In the genomic region with DNA sequence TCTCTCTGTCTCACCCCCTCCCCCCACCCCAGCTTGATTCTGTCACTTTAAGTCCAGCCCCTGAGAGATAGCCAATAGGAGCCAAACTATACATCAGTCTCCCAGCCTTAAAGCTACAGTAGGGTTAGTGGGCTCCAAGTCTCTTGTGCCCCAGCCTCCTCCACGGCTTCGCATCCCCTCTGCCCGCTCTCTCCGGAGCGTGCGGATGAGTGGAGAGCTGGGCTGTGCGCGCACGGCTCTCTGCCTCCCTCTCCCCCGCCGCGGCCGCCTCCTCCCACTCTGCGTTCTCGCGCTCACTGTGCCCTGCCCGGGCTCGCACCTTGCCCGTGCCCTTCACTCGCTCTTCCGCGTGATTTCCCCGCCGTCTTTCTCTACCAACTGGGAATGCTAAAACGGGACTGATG, we compare ENCODE assay signal across 1 cellular context.
TF ChIP-seq lines count a peak whose summit lies in the region.

A gene (plus strand): TSS at position 137 of the 404 bp plus-strand sequence. CDS start 265 bp downstream, at position 402.

TF ChIP-seq in GM12878, 131 proteins besides CTCF, POLR2A, EP300 and RAD21:
- TF ChIP-seq JUND (IDR thresholded peaks at IDR 0.05; ENCODE audit: low read depth, low read length), result no peak
- no peak for TF ChIP-seq GATAD2B (conservative IDR thresholded peaks at IDR 0.05; ENCODE audit: low read depth)
- no peak for TF ChIP-seq SRF (IDR thresholded peaks at IDR 0.05; ENCODE audit: low read depth in 2 of 2, low read length in 2 of 2)
- TF ChIP-seq, protein P1, sequence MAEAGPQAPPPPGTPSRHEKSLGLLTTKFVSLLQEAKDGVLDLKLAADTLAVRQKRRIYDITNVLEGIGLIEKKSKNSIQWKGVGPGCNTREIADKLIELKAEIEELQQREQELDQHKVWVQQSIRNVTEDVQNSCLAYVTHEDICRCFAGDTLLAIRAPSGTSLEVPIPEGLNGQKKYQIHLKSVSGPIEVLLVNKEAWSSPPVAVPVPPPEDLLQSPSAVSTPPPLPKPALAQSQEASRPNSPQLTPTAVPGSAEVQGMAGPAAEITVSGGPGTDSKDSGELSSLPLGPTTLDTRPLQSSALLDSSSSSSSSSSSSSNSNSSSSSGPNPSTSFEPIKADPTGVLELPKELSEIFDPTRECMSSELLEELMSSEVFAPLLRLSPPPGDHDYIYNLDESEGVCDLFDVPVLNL (IDR thresholded peaks at IDR 0.05; ENCODE audit: low read depth, low read length), result no peak
- TF ChIP-seq, protein P2, sequence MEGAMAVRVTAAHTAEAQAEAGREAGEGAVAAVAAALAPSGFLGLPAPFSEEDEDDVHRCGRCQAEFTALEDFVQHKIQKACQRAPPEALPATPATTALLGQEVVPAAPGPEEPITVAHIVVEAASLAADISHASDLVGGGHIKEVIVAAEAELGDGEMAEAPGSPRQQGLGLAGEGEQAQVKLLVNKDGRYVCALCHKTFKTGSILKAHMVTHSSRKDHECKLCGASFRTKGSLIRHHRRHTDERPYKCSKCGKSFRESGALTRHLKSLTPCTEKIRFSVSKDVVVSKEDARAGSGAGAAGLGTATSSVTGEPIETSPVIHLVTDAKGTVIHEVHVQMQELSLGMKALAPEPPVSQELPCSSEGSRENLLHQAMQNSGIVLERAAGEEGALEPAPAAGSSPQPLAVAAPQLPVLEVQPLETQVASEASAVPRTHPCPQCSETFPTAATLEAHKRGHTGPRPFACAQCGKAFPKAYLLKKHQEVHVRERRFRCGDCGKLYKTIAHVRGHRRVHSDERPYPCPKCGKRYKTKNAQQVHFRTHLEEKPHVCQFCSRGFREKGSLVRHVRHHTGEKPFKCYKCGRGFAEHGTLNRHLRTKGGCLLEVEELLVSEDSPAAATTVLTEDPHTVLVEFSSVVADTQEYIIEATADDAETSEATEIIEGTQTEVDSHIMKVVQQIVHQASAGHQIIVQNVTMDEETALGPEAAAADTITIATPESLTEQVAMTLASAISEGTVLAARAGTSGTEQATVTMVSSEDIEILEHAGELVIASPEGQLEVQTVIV (IDR thresholded peaks at IDR 0.05; ENCODE audit: borderline replicate concordance, partially characterized antibody), result no peak
- TF ChIP-seq ETV6 (conservative IDR thresholded peaks at IDR 0.05 in 1 of 2, IDR thresholded peaks at IDR 0.05 in 1 of 2; ENCODE audit: borderline replicate concordance in 1 of 2, low read depth in 1 of 2), result no peak
- TF ChIP-seq SMARCA5 (IDR thresholded peaks at IDR 0.05), result no peak
- TF ChIP-seq CHD1 (IDR thresholded peaks at IDR 0.05; ENCODE audit: low read depth, low read length), result no peak
- no peak for TF ChIP-seq NR2F1 (conservative IDR thresholded peaks at IDR 0.05)
- TF ChIP-seq KAT2A (conservative IDR thresholded peaks at IDR 0.05; ENCODE audit: control insufficient read depth, low read depth, low read length), result no peak
- TF ChIP-seq, protein P3, sequence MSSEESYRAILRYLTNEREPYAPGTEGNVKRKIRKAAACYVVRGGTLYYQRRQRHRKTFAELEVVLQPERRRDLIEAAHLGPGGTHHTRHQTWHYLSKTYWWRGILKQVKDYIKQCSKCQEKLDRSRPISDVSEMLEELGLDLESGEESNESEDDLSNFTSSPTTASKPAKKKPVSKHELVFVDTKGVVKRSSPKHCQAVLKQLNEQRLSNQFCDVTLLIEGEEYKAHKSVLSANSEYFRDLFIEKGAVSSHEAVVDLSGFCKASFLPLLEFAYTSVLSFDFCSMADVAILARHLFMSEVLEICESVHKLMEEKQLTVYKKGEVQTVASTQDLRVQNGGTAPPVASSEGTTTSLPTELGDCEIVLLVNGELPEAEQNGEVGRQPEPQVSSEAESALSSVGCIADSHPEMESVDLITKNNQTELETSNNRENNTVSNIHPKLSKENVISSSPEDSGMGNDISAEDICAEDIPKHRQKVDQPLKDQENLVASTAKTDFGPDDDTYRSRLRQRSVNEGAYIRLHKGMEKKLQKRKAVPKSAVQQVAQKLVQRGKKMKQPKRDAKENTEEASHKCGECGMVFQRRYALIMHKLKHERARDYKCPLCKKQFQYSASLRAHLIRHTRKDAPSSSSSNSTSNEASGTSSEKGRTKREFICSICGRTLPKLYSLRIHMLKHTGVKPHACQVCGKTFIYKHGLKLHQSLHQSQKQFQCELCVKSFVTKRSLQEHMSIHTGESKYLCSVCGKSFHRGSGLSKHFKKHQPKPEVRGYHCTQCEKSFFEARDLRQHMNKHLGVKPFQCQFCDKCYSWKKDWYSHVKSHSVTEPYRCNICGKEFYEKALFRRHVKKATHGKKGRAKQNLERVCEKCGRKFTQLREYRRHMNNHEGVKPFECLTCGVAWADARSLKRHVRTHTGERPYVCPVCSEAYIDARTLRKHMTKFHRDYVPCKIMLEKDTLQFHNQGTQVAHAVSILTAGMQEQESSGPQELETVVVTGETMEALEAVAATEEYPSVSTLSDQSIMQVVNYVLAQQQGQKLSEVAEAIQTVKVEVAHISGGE (CRISPR knock-in tag; IDR thresholded peaks at IDR 0.05), result no peak
- no peak for TF ChIP-seq TARDBP (IDR thresholded peaks at IDR 0.05; ENCODE audit: borderline replicate concordance)
- no peak for TF ChIP-seq TCF12 (IDR thresholded peaks at IDR 0.05; ENCODE audit: low read depth, low read length)
- TF ChIP-seq, protein P4, sequence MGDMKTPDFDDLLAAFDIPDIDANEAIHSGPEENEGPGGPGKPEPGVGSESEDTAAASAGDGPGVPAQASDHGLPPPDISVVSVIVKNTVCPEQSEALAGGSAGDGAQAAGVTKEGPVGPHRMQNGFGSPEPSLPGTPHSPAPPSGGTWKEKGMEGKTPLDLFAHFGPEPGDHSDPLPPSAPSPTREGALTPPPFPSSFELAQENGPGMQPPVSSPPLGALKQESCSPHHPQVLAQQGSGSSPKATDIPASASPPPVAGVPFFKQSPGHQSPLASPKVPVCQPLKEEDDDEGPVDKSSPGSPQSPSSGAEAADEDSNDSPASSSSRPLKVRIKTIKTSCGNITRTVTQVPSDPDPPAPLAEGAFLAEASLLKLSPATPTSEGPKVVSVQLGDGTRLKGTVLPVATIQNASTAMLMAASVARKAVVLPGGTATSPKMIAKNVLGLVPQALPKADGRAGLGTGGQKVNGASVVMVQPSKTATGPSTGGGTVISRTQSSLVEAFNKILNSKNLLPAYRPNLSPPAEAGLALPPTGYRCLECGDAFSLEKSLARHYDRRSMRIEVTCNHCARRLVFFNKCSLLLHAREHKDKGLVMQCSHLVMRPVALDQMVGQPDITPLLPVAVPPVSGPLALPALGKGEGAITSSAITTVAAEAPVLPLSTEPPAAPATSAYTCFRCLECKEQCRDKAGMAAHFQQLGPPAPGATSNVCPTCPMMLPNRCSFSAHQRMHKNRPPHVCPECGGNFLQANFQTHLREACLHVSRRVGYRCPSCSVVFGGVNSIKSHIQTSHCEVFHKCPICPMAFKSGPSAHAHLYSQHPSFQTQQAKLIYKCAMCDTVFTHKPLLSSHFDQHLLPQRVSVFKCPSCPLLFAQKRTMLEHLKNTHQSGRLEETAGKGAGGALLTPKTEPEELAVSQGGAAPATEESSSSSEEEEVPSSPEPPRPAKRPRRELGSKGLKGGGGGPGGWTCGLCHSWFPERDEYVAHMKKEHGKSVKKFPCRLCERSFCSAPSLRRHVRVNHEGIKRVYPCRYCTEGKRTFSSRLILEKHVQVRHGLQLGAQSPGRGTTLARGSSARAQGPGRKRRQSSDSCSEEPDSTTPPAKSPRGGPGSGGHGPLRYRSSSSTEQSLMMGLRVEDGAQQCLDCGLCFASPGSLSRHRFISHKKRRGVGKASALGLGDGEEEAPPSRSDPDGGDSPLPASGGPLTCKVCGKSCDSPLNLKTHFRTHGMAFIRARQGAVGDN (IDR thresholded peaks at IDR 0.05), result no peak
- no peak for TF ChIP-seq TCF7 (IDR thresholded peaks at IDR 0.05; ENCODE audit: borderline replicate concordance)
- TF ChIP-seq CEBPB (IDR thresholded peaks at IDR 0.05; ENCODE audit: borderline replicate concordance in 1 of 2, low read depth in 2 of 2, low read length in 2 of 2), result no peak
- TF ChIP-seq ZNF384 (IDR thresholded peaks at IDR 0.05; ENCODE audit: borderline replicate concordance, low read depth, low read length), result no peak
- TF ChIP-seq SREBF1 (IDR thresholded peaks at IDR 0.05; ENCODE audit: low read length), result no peak
- no peak for TF ChIP-seq ASH2L (IDR thresholded peaks at IDR 0.05; ENCODE audit: borderline replicate concordance, low read depth)
- TF ChIP-seq HDGF (IDR thresholded peaks at IDR 0.05), result no peak
TF ChIP-seq in GM12878: peak in this region for 0.
